Comparison of ENCODE assay signal across 12 cellular contexts in genomic region chr9:99778308-99778707, GRCh38. TPM values are rescaled to one million over a fixed set of nuclear protein-coding genes. Genes with fewer than 3 reads are reported as not detected.
DNase-seq lines count a peak whose midpoint lies in the region; ATAC-seq and TF ChIP-seq lines count a peak whose summit lies in the region.
"Had no signal": no experiment of that assay in that cellular context is flagged by ENCODE, and none has a peak within 500 bp of the region (broad histone marks: within the 10 kb centered on the region; RNA-seq: fewer than 3 reads in every experiment).

No MANE protein-coding gene starts in this region.

- H2AFZ ChIP-seq in PC-9, result no peak overlapping the region

- no peaks in the 10 kb centered on the region for H3K9me3 ChIP-seq in PC-9 (ENCODE audit: insufficient read depth, low read depth)
- H3K9me3 ChIP-seq: mucosa of descending colon had no signal

- peaks cover 16% of the 10 kb centered on the region for H3K4me1 Mint-ChIP-seq in activated T-helper 2 cell treated with anti-CD3 and anti-CD28 coated beads, Interferon-gamma antibody, Interleukin-2, Interleukin-4, amounts not matched to agents 10 μg/mL and 5 μg/mL and 100 μg/mL, durations not matched to agents 14 hours and 24 hours and 36 hours (ENCODE audit: low read depth)

- no TSS peak for BruUV-seq in PC-9 (replicated peaks; lab: Mats Ljungman, UMichigan)

- H3K79me2 ChIP-seq in PC-9 (ENCODE audit: low read depth), result no peaks in the 10 kb centered on the region

- H3K36me3 ChIP-seq in PC-9 (ENCODE audit: low read depth), result no peaks in the 10 kb centered on the region

- no peak for TF ChIP-seq CTCF in PC-9 (conservative IDR thresholded peaks at IDR 0.05)

- intact Hi-C loops in PC-9 (cut with micrococcal nuclease; ENCODE audit: unreplicated experiment), result no loop called here
- intact Hi-C loops in activated T-helper 2 cell treated with anti-CD3 and anti-CD28 coated beads, Interferon-gamma antibody, Interleukin-2, Interleukin-4, amounts not matched to agents 10 μg/mL and 5 μg/mL and 100 μg/mL, durations not matched to agents 14 hours and 24 hours and 36 hours (cut with micrococcal nuclease), result loop anchor here (2.0 to 5.0 kb wide), 2 partner anchors 32 to 56 kb away; no protein-coding TSS in a partner anchor

- H3K4me3 Mint-ChIP-seq in activated T-helper 2 cell treated with anti-CD3 and anti-CD28 coated beads, Interferon-gamma antibody, Interleukin-2, Interleukin-4, amounts not matched to agents 10 μg/mL and 5 μg/mL and 100 μg/mL, durations not matched to agents 14 hours and 24 hours and 36 hours (ENCODE audit: low read depth), result no peak overlapping the region
- H3K4me3 Mint-ChIP-seq: B cell; dendritic cell treated with granulocyte-macrophage colony-stimulating factor and Interleukin-4, amounts not matched to agents 40 ng/mL and 50 ng/mL, for 4 days had no signal

- peaks cover 7% of the 10 kb centered on the region; the same call in 1 of the 2 replicates for H3K9me2 ChIP-seq in PC-9 (ENCODE audit: insufficient read depth)

- peak; percentile 67 for ATAC-seq in esophagus mucosa
- ATAC-seq: mucosa of descending colon had no signal

- peaks cover 7% of the 10 kb centered on the region for H3K4me1 ChIP-seq in PC-9 (replicated peaks; ENCODE audit: insufficient read depth)

- CTCF ChIA-PET in PC-9 (lab: Charles Lee), result no interaction called here

- no peaks in the 10 kb centered on the region for H3K9me3 Mint-ChIP-seq in activated T-helper 2 cell treated with anti-CD3 and anti-CD28 coated beads, Interferon-gamma antibody, Interleukin-2, Interleukin-4, amounts not matched to agents 10 μg/mL and 5 μg/mL and 100 μg/mL, durations not matched to agents 14 hours and 24 hours and 36 hours
- H3K9me3 Mint-ChIP-seq: dendritic cell treated with granulocyte-macrophage colony-stimulating factor and Interleukin-4, amounts not matched to agents 40 ng/mL and 50 ng/mL, for 4 days had no signal

- H3K4me2 ChIP-seq in PC-9, result no peak overlapping the region

- POLR2A ChIA-PET in PC-9 (lab: Charles Lee; ENCODE audit: unreplicated experiment), result no interaction called here

- peaks cover 13% of the 10 kb centered on the region for H3K27me3 Mint-ChIP-seq in activated T-helper 2 cell treated with anti-CD3 and anti-CD28 coated beads, Interferon-gamma antibody, Interleukin-2, Interleukin-4, amounts not matched to agents 10 μg/mL and 5 μg/mL and 100 μg/mL, durations not matched to agents 14 hours and 24 hours and 36 hours (ENCODE audit: low read depth)

- no peaks in the 10 kb centered on the region; the same call in 1 of the 2 replicates for H3F3A ChIP-seq in PC-9 (ENCODE audit: insufficient read depth, low read depth)

- H3K36me3 Mint-ChIP-seq in activated T-helper 2 cell treated with anti-CD3 and anti-CD28 coated beads, Interferon-gamma antibody, Interleukin-2, Interleukin-4, amounts not matched to agents 10 μg/mL and 5 μg/mL and 100 μg/mL, durations not matched to agents 14 hours and 24 hours and 36 hours (ENCODE audit: low read depth), result no peaks in the 10 kb centered on the region

- H4K20me1 ChIP-seq in PC-9 (ENCODE audit: insufficient read depth), result no peaks in the 10 kb centered on the region

- H3K27me3 ChIP-seq in PC-9 (ENCODE audit: insufficient read depth, low read depth), result no peaks in the 10 kb centered on the region

- H3K27ac Mint-ChIP-seq in activated T-helper 2 cell treated with anti-CD3 and anti-CD28 coated beads, Interferon-gamma antibody, Interleukin-2, Interleukin-4, amounts not matched to agents 10 μg/mL and 5 μg/mL and 100 μg/mL, durations not matched to agents 14 hours and 24 hours and 36 hours, result no peak overlapping the region
- H3K27ac Mint-ChIP-seq: B cell; dendritic cell treated with granulocyte-macrophage colony-stimulating factor and Interleukin-4, amounts not matched to agents 40 ng/mL and 50 ng/mL, for 4 days had no signal

- H3K4me3 ChIP-seq in PC-9, result no peak overlapping the region
- H3K4me3 ChIP-seq: mucosa of descending colon had no signal

- DNase-seq in SIG-M5 treated with dmso at 0.1 percent for 504 hours (lab: John Stamatoyannopoulos, UW; ENCODE audit: unreplicated experiment) (peak; percentile 7), SIG-M5 (lab: John Stamatoyannopoulos, UW) (no peak), PC-9 (peak; percentile 18 to 70), mesenteric fat pad (ENCODE audit: low spot score) (no peak), NCI-H146 treated with DMSO at 0.1 percent for 48 hours (lab: John Stamatoyannopoulos, UW; ENCODE audit: unreplicated experiment) (no peak)
- peak in 2 of 3 experiments; percentile 1 to 21 for DNase-seq in stimulated activated CD4-positive, alpha-beta T cell treated with anti-CD3 and anti-CD28 coated beads, TNF-alpha, amount 100 ng/mL, for 24 hours (ENCODE audit: low read depth in 3 of 3)
- DNase-seq in activated T-helper 2 cell treated with anti-CD3 and anti-CD28 coated beads, Interferon-gamma antibody, Interleukin-2, Interleukin-4, amounts not matched to agents 10 μg/mL and 5 μg/mL and 100 μg/mL, durations not matched to agents 14 hours and 24 hours and 36 hours (ENCODE audit: low spot score), result no peak
- DNase-seq: mucosa of descending colon, NCI-H187 had no signal

- H3K27ac ChIP-seq in PC-9, result no peak overlapping the region

RNA-seq across cellular contexts. Expression of gene NR4A3, which starts 43.4 kb away (rescaled TPM):
- total RNA-seq in PC-9 (2021) (not detected in 2 replicates), esophagus mucosa (0.24 TPM), mesenteric fat pad (124 TPM)
- total RNA-seq in activated T-helper 2 cell treated with anti-CD3 and anti-CD28 coated beads, Interferon-gamma antibody, Interleukin-2, Interleukin-4, amounts not matched to agents 10 μg/mL and 5 μg/mL and 100 μg/mL, durations not matched to agents 14 hours and 24 hours and 36 hours, result 161 and 169 TPM in 2 replicates

Comparison
In these comparisons a context has a peak if more than half of its experiments do, and no peak if none do; other contexts are left out.
1. DNase-seq: peak in SIG-M5 treated with dmso at 0.1 percent for 504 hours (single experiment), PC-9 (2 of 2) and stimulated activated CD4-positive, alpha-beta T cell treated with anti-CD3 and anti-CD28 coated beads, TNF-alpha, amount 100 ng/mL, for 24 hours (2 of 3); none in SIG-M5 (single experiment), mesenteric fat pad (single experiment), NCI-H146 treated with DMSO at 0.1 percent for 48 hours (single experiment) and activated T-helper 2 cell treated with anti-CD3 and anti-CD28 coated beads, Interferon-gamma antibody, Interleukin-2, Interleukin-4, amounts not matched to agents 10 μg/mL and 5 μg/mL and 100 μg/mL, durations not matched to agents 14 hours and 24 hours and 36 hours (single experiment).
2. RNA of gene NR4A3, which starts 43.4 kb away (total RNA-seq): 161 to 169 TPM in activated T-helper 2 cell treated with anti-CD3 and anti-CD28 coated beads, Interferon-gamma antibody, Interleukin-2, Interleukin-4, amounts not matched to agents 10 μg/mL and 5 μg/mL and 100 μg/mL, durations not matched to agents 14 hours and 24 hours and 36 hours and 124 TPM in mesenteric fat pad (single experiment); 0.24 TPM in esophagus mucosa (single experiment) and not detected in PC-9; every median in the first group is over 100 times any median in the second.